27 cellular contexts compared by ENCODE assay signal in the genomic region with DNA sequence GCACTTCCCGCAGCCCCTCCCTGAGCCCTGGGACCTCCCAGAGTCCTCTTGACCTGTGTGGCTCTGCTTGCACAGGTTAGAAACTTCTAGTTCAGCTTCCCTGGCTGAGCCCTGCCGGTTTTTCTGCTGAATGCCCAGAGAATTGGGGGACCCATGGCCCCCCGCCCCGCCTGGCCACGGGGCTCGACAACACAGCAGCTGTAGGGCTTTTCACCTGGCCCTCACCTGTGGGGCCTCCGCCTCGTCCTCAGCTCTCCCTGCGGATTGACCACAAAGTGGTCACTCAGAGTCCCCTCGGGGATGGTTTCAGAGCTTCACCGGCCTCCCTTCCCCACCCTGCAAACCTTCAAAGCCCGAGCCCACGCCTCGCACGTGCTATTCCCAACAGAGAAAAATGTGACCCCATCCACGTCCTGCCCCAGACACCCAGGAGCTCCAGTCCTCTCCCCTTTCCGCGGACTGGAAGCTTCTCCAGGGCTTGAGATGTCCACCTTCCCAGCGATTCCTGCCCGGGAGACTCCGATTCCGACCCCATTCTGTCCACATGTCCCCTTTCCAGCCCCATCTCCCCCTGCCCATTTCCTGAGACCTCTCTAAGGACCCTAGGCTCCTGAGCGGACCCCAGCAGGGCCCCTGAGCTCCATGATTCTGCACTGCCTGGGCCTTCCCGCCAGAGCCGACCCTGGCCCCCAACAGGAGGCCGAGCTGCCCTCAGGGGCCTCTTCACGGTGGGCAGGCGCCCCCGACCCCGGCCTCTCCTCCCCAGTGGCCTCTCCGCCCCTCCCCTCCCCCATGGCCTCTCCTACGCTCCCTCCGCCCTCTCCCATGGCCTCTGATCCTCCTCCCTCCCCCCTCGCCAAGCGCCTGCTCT.
"Had no signal": no experiment of that assay in that cellular context is flagged by ENCODE, and none has a peak within 500 bp of the region (broad histone marks: within the 10 kb centered on the region; RNA-seq: fewer than 3 reads in every experiment).

No MANE protein-coding gene starts in this region.

- DNase-seq: activated CD4-positive, alpha-beta T cell treated with anti-CD3 and anti-CD28 coated beads for 4 hours; activated CD4-positive, alpha-beta T cell treated with anti-CD3 and anti-CD28 coated beads, Interleukin-2, amount 50 U/mL, for 48 hours; activated CD4-positive, CD25-positive, alpha-beta regulatory T cell; activated CD8-positive, alpha-beta memory T cell treated with anti-CD3 and anti-CD28 coated beads, Interleukin-2, amount 50 U/mL, for 48 hours; activated effector memory CD4-positive, alpha-beta T cell treated with Interleukin-2 at 50 U/mL for 16 hours; activated naive CD4-positive, alpha-beta T cell treated with anti-CD3 and anti-CD28 coated beads for 36 hours; activated naive CD8-positive, alpha-beta T cell treated with anti-CD3 and anti-CD28 coated beads, Interleukin-2, amount 10 ng/mL, durations not matched to agents 7 days and 5 days; activated T-cell treated with anti-CD3 and anti-CD28 coated beads, Interleukin-2, amount 50 U/mL, for 72 hours; amniotic stem cell; colonic mucosa; dorsolateral prefrontal cortex; effector memory CD8-positive, alpha-beta T cell; esophagus squamous epithelium; immature natural killer cell; left ventricle myocardium superior; mammary epithelial cell; occipital lobe; stimulated activated CD4-positive, alpha-beta T cell treated with anti-CD3 and anti-CD28 coated beads, Interleukin-4, amount 100 ng/mL, for 1 hour; stimulated activated naive CD4-positive, alpha-beta T cell; substantia nigra; SW 1271; T-helper 17 cell; thyroid gland had no signal

- ATAC-seq: activated T-cell treated with anti-CD3 and anti-CD28 coated beads, Interleukin-2, amount 50 U/mL, for 72 hours; effector memory CD8-positive, alpha-beta T cell; left ventricle myocardium superior; sciatic nerve; T-helper 17 cell had no signal

- H3K4me3 ChIP-seq: breast epithelium, colonic mucosa, esophagus squamous epithelium, smooth muscle cell, thyroid gland had no signal

- H3K36me3 Mint-ChIP-seq: activated naive CD8-positive, alpha-beta T cell treated with anti-CD3 and anti-CD28 coated beads, Interleukin-2, amount 10 ng/mL, durations not matched to agents 7 days and 5 days; immature natural killer cell had no signal

- H3K4me3 Mint-ChIP-seq: activated naive CD4-positive, alpha-beta T cell treated with anti-CD3 and anti-CD28 coated beads for 36 hours; activated naive CD8-positive, alpha-beta T cell treated with anti-CD3 and anti-CD28 coated beads, Interleukin-2, amount 10 ng/mL, durations not matched to agents 7 days and 5 days; activated T-cell treated with anti-CD3 and anti-CD28 coated beads, Interleukin-2, amount 50 U/mL, for 72 hours; central memory CD8-positive, alpha-beta T cell; effector memory CD8-positive, alpha-beta T cell; T-helper 17 cell had no signal

- H3K27ac ChIP-seq: breast epithelium, colonic mucosa, esophagus squamous epithelium, thyroid gland had no signal

- H3K9me3 ChIP-seq: breast epithelium, colonic mucosa, esophagus squamous epithelium, thyroid gland had no signal

- H3K36me3 ChIP-seq: breast epithelium, colonic mucosa, esophagus squamous epithelium, thyroid gland had no signal

- H3K27ac Mint-ChIP-seq: activated naive CD4-positive, alpha-beta T cell treated with anti-CD3 and anti-CD28 coated beads for 36 hours; activated naive CD8-positive, alpha-beta T cell treated with anti-CD3 and anti-CD28 coated beads, Interleukin-2, amount 10 ng/mL, durations not matched to agents 7 days and 5 days; activated T-cell treated with anti-CD3 and anti-CD28 coated beads, Interleukin-2, amount 50 U/mL, for 72 hours; effector memory CD8-positive, alpha-beta T cell; immature natural killer cell; T-helper 17 cell had no signal

- H3K27me3 ChIP-seq: breast epithelium, colonic mucosa, dorsolateral prefrontal cortex, thyroid gland had no signal

- H3K4me2 ChIP-seq: smooth muscle cell had no signal

- H3K9me3 Mint-ChIP-seq: activated naive CD4-positive, alpha-beta T cell treated with anti-CD3 and anti-CD28 coated beads for 36 hours; activated naive CD8-positive, alpha-beta T cell treated with anti-CD3 and anti-CD28 coated beads, Interleukin-2, amount 10 ng/mL, durations not matched to agents 7 days and 5 days; activated T-cell treated with anti-CD3 and anti-CD28 coated beads, Interleukin-2, amount 50 U/mL, for 72 hours; central memory CD8-positive, alpha-beta T cell; effector memory CD8-positive, alpha-beta T cell had no signal
